ENCODE assay signal across 14 cellular contexts in genomic region chr3:72413228-72413627, GRCh38. TPM values are rescaled to one million over a fixed set of nuclear protein-coding genes. Genes with fewer than 3 reads are reported as not detected.
A peak's percentile ranks its signal among the peaks of the same experiment; 100 is the strongest.
DNase-seq lines count a peak whose midpoint lies in the region; ATAC-seq and TF ChIP-seq lines count a peak whose summit lies in the region.
"Had no signal": no experiment of that assay in that cellular context is flagged by ENCODE, and none has a peak within 500 bp of the region (broad histone marks: within the 10 kb centered on the region; RNA-seq: fewer than 3 reads in every experiment).

No MANE protein-coding gene starts in this region.

- no peak overlapping the region for H3K9ac ChIP-seq in neural progenitor cell

- H3K4me1 ChIP-seq in left ventricle myocardium inferior (peaks cover 59% of the 10 kb centered on the region), neural progenitor cell (peaks cover 8% of the 10 kb centered on the region)

- peak overlapping the region; percentile 73 for H3K27ac Mint-ChIP-seq in activated T-cell treated with anti-CD3 and anti-CD28 coated beads, Interleukin-2, amount 50 U/mL, for 72 hours
- H3K27ac Mint-ChIP-seq in neural progenitor cell, result no peak overlapping the region
- H3K27ac Mint-ChIP-seq: nephron had no signal

- H3K36me3 ChIP-seq in brain microvascular endothelial cell (replicated peaks), result no peaks in the 10 kb centered on the region
- no peaks in the 10 kb centered on the region for H3K36me3 ChIP-seq in left ventricle myocardium inferior
- H3K36me3 ChIP-seq in neural progenitor cell, result no peaks in the 10 kb centered on the region
- H3K36me3 ChIP-seq: upper lobe of left lung had no signal

- no peaks in the 10 kb centered on the region for H3K9me3 Mint-ChIP-seq in activated T-cell treated with anti-CD3 and anti-CD28 coated beads, Interleukin-2, amount 50 U/mL, for 72 hours
- H3K9me3 Mint-ChIP-seq in neural progenitor cell, result peaks cover 36% of the 10 kb centered on the region
- H3K9me3 Mint-ChIP-seq: nephron had no signal

- no peak overlapping the region for H3K4me2 ChIP-seq in neural progenitor cell

- peaks cover 5 to 22% of the 10 kb centered on the region in 2 donors for H3K36me3 Mint-ChIP-seq in activated T-cell treated with anti-CD3 and anti-CD28 coated beads, Interleukin-2, amount 50 U/mL, for 72 hours (ENCODE audit: insufficient read depth in 2 of 2)
- H3K36me3 Mint-ChIP-seq in neural progenitor cell, result peaks cover 21% of the 10 kb centered on the region

- H3F3A ChIP-seq in neural progenitor cell (ENCODE audit: low read depth), result no peaks in the 10 kb centered on the region

- H3K27ac ChIP-seq in brain microvascular endothelial cell (no peak overlapping the region), left ventricle myocardium inferior (replicated peaks) (peak overlapping the region; percentile 14), substantia nigra (ENCODE audit: low read depth, low read length, poor library complexity, severe bottlenecking) (peak overlapping the region; percentile 95), neural progenitor cell (no peak overlapping the region), coronary artery (no peak overlapping the region)
- H3K27ac ChIP-seq: upper lobe of left lung had no signal

- H3K27me3 ChIP-seq in brain microvascular endothelial cell (replicated peaks) (no peaks in the 10 kb centered on the region), left ventricle myocardium inferior (ENCODE audit: low read depth) (no peaks in the 10 kb centered on the region), neural progenitor cell (no peaks in the 10 kb centered on the region)
- H3K27me3 ChIP-seq: upper lobe of left lung had no signal

- intact Hi-C loops in left ventricle myocardium inferior (cut with micrococcal nuclease), result no loop called here

- peaks cover 98% of the 10 kb centered on the region for H4K20me1 ChIP-seq in neural progenitor cell (ENCODE audit: low read depth)

- H3K4me3 ChIP-seq in brain microvascular endothelial cell (ENCODE audit: low read depth, low read length) (no peak overlapping the region), left ventricle myocardium inferior (no peak overlapping the region), neural progenitor cell (no peak overlapping the region), coronary artery (no peak overlapping the region)
- H3K4me3 ChIP-seq: upper lobe of left lung had no signal

- peaks cover 100% of the 10 kb centered on the region for H3K79me2 ChIP-seq in neural progenitor cell (ENCODE audit: low read depth)

- H2AFZ ChIP-seq in neural progenitor cell (replicated peaks), result no peak overlapping the region

- DNase-seq in activated T-cell treated with anti-CD3 and anti-CD28 coated beads, Interleukin-2, amount 50 U/mL, for 72 hours, result peak in 1 of 2 donors; percentile 8
- DNase-seq in activated T-cell treated with anti-CD3 and anti-CD28 coated beads, Interleukin-2, amount 50 U/mL, for 48 hours, result no peak
- DNase-seq in brain microvascular endothelial cell (peak; percentile 59), left ventricle myocardium inferior (no peak), substantia nigra (lab: John Stamatoyannopoulos, UW) (peak in 6 of 49 donors; percentile 4 to 56 (median 12)), neural progenitor cell (ENCODE audit: low spot score) (no peak), NCI-H345 treated with DMSO at 0.1 percent for 48 hours (lab: John Stamatoyannopoulos, UW; ENCODE audit: unreplicated experiment) (no peak), coronary artery (ENCODE audit: low spot score) (no peak)
- DNase-seq: activated CD8-positive, alpha-beta memory T cell treated with anti-CD3 and anti-CD28 coated beads for 24 hours; DND-41; NCI-H2029 treated with DMSO at 0.1 percent for 48 hours; small intestine; upper lobe of left lung had no signal

- H3K4me1 Mint-ChIP-seq in activated T-cell treated with anti-CD3 and anti-CD28 coated beads, Interleukin-2, amount 50 U/mL, for 72 hours (ENCODE audit: low read depth), result peaks cover 93% of the 10 kb centered on the region
- peaks cover 6% of the 10 kb centered on the region for H3K4me1 Mint-ChIP-seq in neural progenitor cell

- TF ChIP-seq CTCF in brain microvascular endothelial cell (IDR thresholded peaks at IDR 0.05; ENCODE audit: low read depth, low read length, missing control alignments) (no peak), left ventricle myocardium inferior (IDR thresholded peaks at IDR 0.05; ENCODE audit: borderline replicate concordance) (no peak), neural progenitor cell (IDR thresholded peaks at IDR 0.05) (no peak), coronary artery (IDR thresholded peaks at IDR 0.05) (no peak)

- H3K4me3 Mint-ChIP-seq in activated T-cell treated with anti-CD3 and anti-CD28 coated beads, Interleukin-2, amount 50 U/mL, for 72 hours, result peak overlapping the region; percentile 58 to 63
- H3K4me3 Mint-ChIP-seq in neural progenitor cell, result no peak overlapping the region
- H3K4me3 Mint-ChIP-seq: nephron had no signal

- in situ Hi-C loops in brain microvascular endothelial cell (cut with HindIII; ENCODE audit: low pct_ligation_motif_present, low sequenced_read_pairs), result no loop called here

- ATAC-seq in activated T-cell treated with anti-CD3 and anti-CD28 coated beads, Interleukin-2, amount 50 U/mL, for 72 hours (replicated peaks in 1 of 2), result peak; percentile 93 to 97

- no peaks in the 10 kb centered on the region for H3K27me3 Mint-ChIP-seq in activated T-cell treated with anti-CD3 and anti-CD28 coated beads, Interleukin-2, amount 50 U/mL, for 72 hours (ENCODE audit: low read depth)
- no peaks in the 10 kb centered on the region for H3K27me3 Mint-ChIP-seq in neural progenitor cell (ENCODE audit: insufficient read depth, low read depth)

- H3K9me3 ChIP-seq in left ventricle myocardium inferior (replicated peaks), result no peaks in the 10 kb centered on the region
- H3K9me3 ChIP-seq in neural progenitor cell (ENCODE audit: low read depth), result no peaks in the 10 kb centered on the region
- H3K9me3 ChIP-seq: upper lobe of left lung had no signal

RNA-seq across cellular contexts. Expression of gene RYBP, which starts 33.2 kb away (rescaled TPM):
- total RNA-seq in activated T-cell treated with anti-CD3 and anti-CD28 coated beads, Interleukin-2, amount 50 U/mL, for 72 hours, result 10 to 100 TPM; 59.2 to 66.6 TPM
- total RNA-seq in left ventricle myocardium inferior, result 7.6 TPM
- total RNA-seq in neural progenitor cell (ENCODE audit: low replicate concordance), result 15.0 and 25.2 TPM in 2 replicates

Comparison
In these comparisons a context has a peak if more than half of its experiments do, and no peak if none do; other contexts are left out.
1. H3K27ac ChIP-seq: peak in left ventricle myocardium inferior (single experiment) and substantia nigra (single experiment); none in brain microvascular endothelial cell (single experiment), neural progenitor cell (single experiment) and coronary artery (0 of 2).